21 cellular contexts compared by ENCODE assay signal in the genomic region with DNA sequence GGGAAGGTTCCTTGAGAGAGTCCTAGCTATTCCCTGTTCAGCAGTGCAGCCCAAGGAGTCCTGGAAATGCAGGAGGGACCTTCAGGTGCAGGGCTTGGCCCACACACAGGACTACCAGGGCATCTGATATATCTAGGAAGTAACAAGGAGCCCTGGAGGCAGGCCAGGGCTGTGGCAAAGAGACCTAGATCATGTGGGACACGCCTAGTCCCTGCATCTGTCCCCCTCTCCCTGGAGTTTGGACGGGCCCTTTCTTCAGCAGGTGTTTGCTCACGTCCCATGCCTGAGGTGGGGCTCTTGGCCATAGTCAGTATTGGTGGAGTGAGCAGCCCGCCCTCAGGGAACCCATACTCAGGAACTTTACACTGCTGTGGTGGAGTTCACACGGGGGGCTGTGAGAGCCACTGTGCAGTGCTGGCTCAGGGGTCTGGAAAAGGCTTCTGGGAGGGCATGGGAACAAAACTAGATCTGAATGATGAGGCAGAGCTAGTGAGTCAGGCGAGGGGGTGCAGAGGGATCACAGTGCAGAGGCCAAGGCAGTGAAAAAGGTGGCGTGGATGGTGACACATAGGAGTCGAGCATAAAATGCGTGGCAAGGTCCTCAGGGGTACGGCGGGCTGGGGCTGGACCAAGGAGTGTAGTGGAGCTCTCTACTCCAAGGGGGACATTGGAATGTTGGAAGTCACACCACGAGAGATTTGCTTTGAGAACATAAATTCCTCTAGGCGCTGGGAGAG. TPM values are rescaled to one million over a fixed set of nuclear protein-coding genes. Genes with fewer than 3 reads are reported as not detected.
DNase-seq lines count a peak whose midpoint lies in the region; ATAC-seq and TF ChIP-seq lines count a peak whose summit lies in the region.
"Had no signal": no experiment of that assay in that cellular context is flagged by ENCODE, and none has a peak within 500 bp of the region (broad histone marks: within the 10 kb centered on the region; RNA-seq: fewer than 3 reads in every experiment).

No MANE protein-coding gene starts in this region.

- no peaks in the 10 kb centered on the region for H3K27me3 Mint-ChIP-seq in natural killer cell treated with Interleukin-12 subunit alpha and Interleukin-12 subunit beta and Interleukin-15 and Interleukin-18, amount 100 ng/mL, for 72 hours
- H3K27me3 Mint-ChIP-seq in natural killer cell (ENCODE audit: low read depth in 2 of 2) (no peaks in the 10 kb centered on the region), brain (no peaks in the 10 kb centered on the region), nephron progenitor cell (ENCODE audit: low read depth, poor library complexity) (peaks cover 21% of the 10 kb centered on the region)
- H3K27me3 Mint-ChIP-seq: activated naive CD4-positive, alpha-beta T cell treated with anti-CD3 and anti-CD28 coated beads, Interleukin-2, amount 10 ng/mL, durations not matched to agents 7 days and 5 days had no signal

- DNase-seq in natural killer cell treated with Interleukin-12 subunit alpha and Interleukin-12 subunit beta and Interleukin-15 and Interleukin-18, amount 100 ng/mL, for 72 hours (ENCODE audit: low spot score): peak; percentile 37
- no peak for DNase-seq in natural killer cell
- DNase-seq in nephron progenitor cell: no peak
- no peak for DNase-seq in SKM-1 treated with dmso at 0.1 percent for 144 hours (lab: John Stamatoyannopoulos, UW; ENCODE audit: unreplicated experiment)
- DNase-seq in NCI-H128 (lab: John Stamatoyannopoulos, UW; ENCODE audit: unreplicated experiment): no peak
- DNase-seq: ACHN; activated CD4-positive, alpha-beta T cell treated with anti-CD3 and anti-CD28 coated beads, Interleukin-2, amount 50 U/mL, for 4 hours; activated naive CD4-positive, alpha-beta T cell treated with anti-CD3 and anti-CD28 coated beads, Interleukin-2, amount 10 ng/mL, durations not matched to agents 7 days and 5 days; activated T-cell treated with anti-CD3 and anti-CD28 coated beads, Interleukin-2, amount 50 U/mL, for 1 hour; C1 segment of cervical spinal cord; DMS53; glutamatergic neuron; NCI-H446 treated with DMSO at 0.1 percent for 48 hours; NK-92 treated with Interleukin-12 subunit alpha and Interleukin-12 subunit beta, amount 100 ng/mL, for 24 hours; spleen; stimulated activated CD4-positive, alpha-beta T cell treated with anti-CD3 and anti-CD28 coated beads, Interleukin-4, amount 100 ng/mL, for 24 hours had no signal

- TF ChIP-seq CTCF in natural killer cell (IDR thresholded peaks at IDR 0.05) (no peak), brain (conservative IDR thresholded peaks at IDR 0.05) (no peak), nephron progenitor cell (IDR thresholded peaks at IDR 0.05) (no peak)

- H3K27ac Mint-ChIP-seq in natural killer cell treated with Interleukin-12 subunit alpha and Interleukin-12 subunit beta and Interleukin-15 and Interleukin-18, amount 100 ng/mL, for 72 hours: no peak overlapping the region
- H3K27ac Mint-ChIP-seq in natural killer cell (peak overlapping the region in 1 of 2 donors; percentile 30), brain (peak overlapping the region in 3 of 5 experiments; percentile 3 to 59 (median 25)), nephron progenitor cell (peak overlapping the region; percentile 37)
- H3K27ac Mint-ChIP-seq: activated naive CD4-positive, alpha-beta T cell treated with anti-CD3 and anti-CD28 coated beads, Interleukin-2, amount 10 ng/mL, durations not matched to agents 7 days and 5 days had no signal

- intact Hi-C loops in natural killer cell (cut with micrococcal nuclease): no loop called here

- H3K36me3 Mint-ChIP-seq in natural killer cell treated with Interleukin-12 subunit alpha and Interleukin-12 subunit beta and Interleukin-15 and Interleukin-18, amount 100 ng/mL, for 72 hours: peaks cover 6% of the 10 kb centered on the region
- H3K36me3 Mint-ChIP-seq in natural killer cell (peaks cover 7% of the 10 kb centered on the region), brain (peaks cover 42% of the 10 kb centered on the region), nephron progenitor cell (ENCODE audit: low read depth) (peaks cover 34% of the 10 kb centered on the region)

- no peak for ATAC-seq in natural killer cell treated with Interleukin-12 subunit alpha and Interleukin-12 subunit beta and Interleukin-15 and Interleukin-18, amount 100 ng/mL, for 72 hours
- no peak for ATAC-seq in natural killer cell
- ATAC-seq in GM21723 (IDR thresholded peaks at IDR 0.05; ENCODE audit: unreplicated experiment): no peak
- no peak for ATAC-seq in activated CD4-positive, CD25-positive, alpha-beta regulatory T cell treated with anti-CD3 and anti-CD28 coated beads, Interleukin-2, amount 50 U/mL, for 24 hours
- ATAC-seq: Panc1 had no signal

- no peak overlapping the region for H3K4me3 Mint-ChIP-seq in natural killer cell treated with Interleukin-12 subunit alpha and Interleukin-12 subunit beta and Interleukin-15 and Interleukin-18, amount 100 ng/mL, for 72 hours
- no peak overlapping the region for H3K4me3 Mint-ChIP-seq in natural killer cell
- H3K4me3 Mint-ChIP-seq in brain: no peak overlapping the region
- H3K4me3 Mint-ChIP-seq in nephron progenitor cell: peak overlapping the region; percentile 50
- H3K4me3 Mint-ChIP-seq: activated naive CD4-positive, alpha-beta T cell treated with anti-CD3 and anti-CD28 coated beads, Interleukin-2, amount 10 ng/mL, durations not matched to agents 7 days and 5 days had no signal

- H3K4me1 Mint-ChIP-seq in natural killer cell treated with Interleukin-12 subunit alpha and Interleukin-12 subunit beta and Interleukin-15 and Interleukin-18, amount 100 ng/mL, for 72 hours (ENCODE audit: low read depth in 2 of 2): peaks cover 0 to 4% of the 10 kb centered on the region in 2 donors
- H3K4me1 Mint-ChIP-seq in natural killer cell (peaks cover 0 to 9% of the 10 kb centered on the region in 2 donors), brain (peaks cover 27% of the 10 kb centered on the region), nephron progenitor cell (peaks cover 96% of the 10 kb centered on the region)
- H3K4me1 Mint-ChIP-seq: activated naive CD4-positive, alpha-beta T cell treated with anti-CD3 and anti-CD28 coated beads, Interleukin-2, amount 10 ng/mL, durations not matched to agents 7 days and 5 days had no signal

- H3K9me3 Mint-ChIP-seq in natural killer cell treated with Interleukin-12 subunit alpha and Interleukin-12 subunit beta and Interleukin-15 and Interleukin-18, amount 100 ng/mL, for 72 hours: no peaks in the 10 kb centered on the region
- no peaks in the 10 kb centered on the region for H3K9me3 Mint-ChIP-seq in natural killer cell
- no peaks in the 10 kb centered on the region for H3K9me3 Mint-ChIP-seq in brain
- no peaks in the 10 kb centered on the region for H3K9me3 Mint-ChIP-seq in nephron progenitor cell
- H3K9me3 Mint-ChIP-seq: activated naive CD4-positive, alpha-beta T cell treated with anti-CD3 and anti-CD28 coated beads, Interleukin-2, amount 10 ng/mL, durations not matched to agents 7 days and 5 days had no signal

RNA-seq across cellular contexts. Expression of a gene that starts 25.6 kb away (rescaled TPM):
- 1 to 10 TPM; 2.8 to 3.8 TPM for total RNA-seq in natural killer cell treated with Interleukin-12 subunit alpha and Interleukin-12 subunit beta and Interleukin-15 and Interleukin-18, amount 100 ng/mL, for 72 hours
- 1 to 10 TPM; 2.2 to 3.8 (median 3.3) TPM for total RNA-seq in natural killer cell
- polyA plus RNA-seq in brain (ENCODE audit: insufficient read depth, low read depth, low replicate concordance): 19.1 TPM

RNA-seq across cellular contexts. Expression of a gene that starts 25.8 kb away (rescaled TPM):
- total RNA-seq in natural killer cell treated with Interleukin-12 subunit alpha and Interleukin-12 subunit beta and Interleukin-15 and Interleukin-18, amount 100 ng/mL, for 72 hours: 1 to 10 TPM; 1.8 to 8.7 TPM
- total RNA-seq in natural killer cell: 10 to 100 TPM in 1 of 3 donors, 1 to 10 TPM in 2; 1.5 to 25.5 (median 5.0) TPM
- polyA plus RNA-seq in brain (ENCODE audit: insufficient read depth, low read depth, low replicate concordance): 5.2 TPM
- total RNA-seq: vagina had no signal

Comparison
In these comparisons a context has a peak if more than half of its experiments do, and no peak if none do; other contexts are left out.
1. H3K27ac Mint-ChIP-seq: peak in brain (3 of 5) and nephron progenitor cell (single experiment); none in natural killer cell treated with Interleukin-12 subunit alpha and Interleukin-12 subunit beta and Interleukin-15 and Interleukin-18, amount 100 ng/mL, for 72 hours (0 of 2).